24 cellular contexts compared by ENCODE assay signal in the genomic region with DNA sequence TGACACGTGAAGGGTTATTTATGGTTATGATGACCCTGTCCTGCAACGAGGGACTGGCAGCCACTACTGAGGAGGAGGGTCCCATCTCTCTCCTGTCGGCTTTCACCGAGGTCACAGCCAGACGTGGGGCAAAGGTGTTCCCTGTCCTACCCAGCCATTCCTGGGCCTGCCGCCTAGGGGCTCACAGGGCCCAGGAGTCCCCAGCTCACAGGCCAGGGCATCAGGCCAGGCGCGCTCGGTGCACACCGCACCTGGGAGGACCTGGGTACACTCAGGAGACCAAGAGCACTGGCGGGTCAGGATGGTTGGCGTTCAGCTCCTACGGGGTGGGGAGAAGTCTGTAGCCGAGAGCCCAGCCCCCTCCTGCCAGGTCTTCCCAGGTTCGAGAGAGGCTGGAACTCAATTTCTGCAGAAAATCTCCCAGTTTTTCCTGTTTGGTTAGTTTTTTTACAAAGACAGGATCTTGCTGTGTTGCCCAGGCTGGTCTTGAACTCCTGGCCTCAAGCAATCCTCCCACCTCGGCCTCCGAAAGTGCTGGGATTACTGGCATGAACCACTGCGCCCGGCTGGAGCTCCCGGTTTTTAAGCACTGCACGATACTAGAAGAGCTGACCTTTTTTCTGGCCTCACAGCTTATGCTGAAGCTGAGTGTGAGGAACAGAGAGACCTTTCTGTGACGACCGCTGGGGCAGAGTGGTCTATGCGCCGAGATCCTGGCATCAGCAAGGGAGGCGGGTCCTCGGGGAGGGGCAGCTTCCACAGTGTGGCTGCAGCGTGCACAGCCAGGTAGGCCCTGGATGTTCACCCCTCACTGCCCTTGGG. TPM values are rescaled to one million over a fixed set of nuclear protein-coding genes. Genes with fewer than 3 reads are reported as not detected.
DNase-seq lines count a peak whose midpoint lies in the region; ATAC-seq, FAIRE-seq and TF ChIP-seq lines count a peak whose summit lies in the region.
"Had no signal": no experiment of that assay in that cellular context is flagged by ENCODE, and none has a peak within 500 bp of the region (broad histone marks: within the 10 kb centered on the region; RNA-seq: fewer than 3 reads in every experiment).

No MANE protein-coding gene starts in this region.

- no peak overlapping the region for H3K4me3 Mint-ChIP-seq in stimulated activated naive CD8-positive, alpha-beta T cell treated with anti-CD3 and anti-CD28 coated beads, Interleukin-15, Interleukin-2, amounts not matched to agents 100 ng/mL and 50 ng/mL, for 24 hours
- H3K4me3 Mint-ChIP-seq in T-helper 17 cell (no peak overlapping the region), HFFc6 (no peak overlapping the region)
- H3K4me3 Mint-ChIP-seq: activated naive CD8-positive, alpha-beta T cell had no signal

- no peak for FAIRE-seq in endothelial cell of umbilical vein (lab: Jason Lieb, UNC)
- FAIRE-seq: colon had no signal

- no peak for DNase-seq in stimulated activated naive CD8-positive, alpha-beta T cell treated with anti-CD3 and anti-CD28 coated beads, Interleukin-15, Interleukin-2, amounts not matched to agents 100 U/mL and 50 U/mL, for 24 hours
- DNase-seq in T-helper 17 cell (no peak), endothelial cell of umbilical vein (ENCODE audit: low read depth, low spot score) (no peak), T-helper 2 cell (no peak), HFFc6 (no peak)
- DNase-seq: activated CD4-positive, alpha-beta T cell treated with anti-CD3 and anti-CD28 coated beads for 4 hours; GDM1; HCEC 1CT; KG1; kidney glomerular epithelial cell; NCI-H1694; NCI-H2171; NCI-H526 treated with DMSO at 0.1 percent for 48 hours; Right ventricle myocardium superior; stimulated activated CD4-positive, alpha-beta T cell treated with anti-CD3 and anti-CD28 coated beads, Interleukin-12 subunit alpha, Interleukin-12 subunit beta, amount 100 ng/mL, for 4 hours; stimulated activated CD4-positive, alpha-beta T cell treated with anti-CD3 and anti-CD28 coated beads, Interleukin-4, amount 100 ng/mL, for 4 hours; upper lobe of right lung had no signal

- H3K36me3 Mint-ChIP-seq in stimulated activated naive CD8-positive, alpha-beta T cell treated with anti-CD3 and anti-CD28 coated beads, Interleukin-15, Interleukin-2, amounts not matched to agents 100 ng/mL and 50 ng/mL, for 24 hours (ENCODE audit: low read depth): peaks cover 29% of the 10 kb centered on the region
- H3K36me3 Mint-ChIP-seq in T-helper 17 cell (ENCODE audit: low read depth) (no peaks in the 10 kb centered on the region), HFFc6 (ENCODE audit: low read depth) (no peaks in the 10 kb centered on the region; the same call in 1 of the 2 replicates)
- H3K36me3 Mint-ChIP-seq: activated naive CD8-positive, alpha-beta T cell had no signal

- peaks cover 0 to 13% of the 10 kb centered on the region in 2 experiments for H3K36me3 ChIP-seq in endothelial cell of umbilical vein (ENCODE audit: control insufficient read depth in 2 of 2, extremely low read depth in 1 of 2, insufficient read depth in 2 of 2, low read length in 2 of 2)

- no peaks in the 10 kb centered on the region for H3K79me2 ChIP-seq in endothelial cell of umbilical vein (ENCODE audit: control insufficient read depth, insufficient read depth, low read length)
- H3K79me2 ChIP-seq: parathyroid adenoma had no signal

- intact Hi-C loops in endothelial cell of umbilical vein (cut with micrococcal nuclease): no loop called here

- no peak overlapping the region for H2AFZ ChIP-seq in endothelial cell of umbilical vein (ENCODE audit: low read depth, low read length)

- peaks cover 22% of the 10 kb centered on the region for H3K4me1 Mint-ChIP-seq in stimulated activated naive CD8-positive, alpha-beta T cell treated with anti-CD3 and anti-CD28 coated beads, Interleukin-15, Interleukin-2, amounts not matched to agents 100 ng/mL and 50 ng/mL, for 24 hours (ENCODE audit: low read depth)
- H3K4me1 Mint-ChIP-seq in T-helper 17 cell: peaks cover 4% of the 10 kb centered on the region
- H3K4me1 Mint-ChIP-seq in HFFc6 (ENCODE audit: low read depth): no peaks in the 10 kb centered on the region

- no peak overlapping the region for H3K4me2 ChIP-seq in endothelial cell of umbilical vein (ENCODE audit: insufficient read depth, low read length)

- no peaks in the 10 kb centered on the region for H4K20me1 ChIP-seq in endothelial cell of umbilical vein (replicated peaks; ENCODE audit: control insufficient read depth, extremely low read depth, insufficient read depth, low read length)

- H3K27ac ChIP-seq in endothelial cell of umbilical vein (ENCODE audit: insufficient read depth, low read depth, low read length): no peak overlapping the region
- H3K27ac ChIP-seq: upper lobe of right lung had no signal

- H3K4me1 ChIP-seq in endothelial cell of umbilical vein (ENCODE audit: control insufficient read depth, extremely low read depth, insufficient read depth, low read length): no peaks in the 10 kb centered on the region

- CTCF ChIA-PET in endothelial cell of umbilical vein (lab: Charles Lee): no interaction called here

- ATAC-seq in stimulated activated naive CD8-positive, alpha-beta T cell treated with anti-CD3 and anti-CD28 coated beads, Interleukin-15, Interleukin-2, amounts not matched to agents 100 U/mL and 50 U/mL, for 24 hours: no peak
- no peak for ATAC-seq in T-helper 17 cell
- ATAC-seq in GM19452 (IDR thresholded peaks at IDR 0.05; ENCODE audit: unreplicated experiment): no peak
- no peak for ATAC-seq in GM18868 (IDR thresholded peaks at IDR 0.05; ENCODE audit: unreplicated experiment)
- ATAC-seq: right cardiac atrium, upper lobe of right lung had no signal

- TF ChIP-seq POLR2A in endothelial cell of umbilical vein (IDR thresholded peaks at IDR 0.05; ENCODE audit: low read depth, low read length): no peak

- peak overlapping the region; percentile 55 for H3K27ac Mint-ChIP-seq in stimulated activated naive CD8-positive, alpha-beta T cell treated with anti-CD3 and anti-CD28 coated beads, Interleukin-15, Interleukin-2, amounts not matched to agents 100 ng/mL and 50 ng/mL, for 24 hours
- H3K27ac Mint-ChIP-seq in T-helper 17 cell (peak overlapping the region; percentile 53), HFFc6 (no peak overlapping the region)
- H3K27ac Mint-ChIP-seq: activated naive CD8-positive, alpha-beta T cell had no signal

- no peaks in the 10 kb centered on the region for H3K9me3 Mint-ChIP-seq in stimulated activated naive CD8-positive, alpha-beta T cell treated with anti-CD3 and anti-CD28 coated beads, Interleukin-15, Interleukin-2, amounts not matched to agents 100 ng/mL and 50 ng/mL, for 24 hours
- H3K9me3 Mint-ChIP-seq in HFFc6: no peaks in the 10 kb centered on the region

- H3K9me3 ChIP-seq in T-helper 17 cell (ENCODE audit: control insufficient read depth, low read length, poor library complexity, severe bottlenecking) (no peaks in the 10 kb centered on the region), endothelial cell of umbilical vein (replicated peaks; ENCODE audit: control insufficient read depth, insufficient read depth, low read length) (no peaks in the 10 kb centered on the region)
- H3K9me3 ChIP-seq: upper lobe of right lung had no signal

- H3K9me1 ChIP-seq in endothelial cell of umbilical vein (replicated peaks; ENCODE audit: control insufficient read depth, extremely low read depth, insufficient read depth, low read length): no peaks in the 10 kb centered on the region

- H3K27me3 ChIP-seq in endothelial cell of umbilical vein (ENCODE audit: control insufficient read depth in 2 of 2, insufficient read depth in 2 of 2, low read length in 2 of 2): no peaks in the 10 kb centered on the region
- H3K27me3 ChIP-seq: upper lobe of right lung had no signal

- dilution Hi-C loops in endothelial cell of umbilical vein (cut with MboI; ENCODE audit: extremely low pct_ligation_motif_present, low sequenced_read_pairs): no loop called here

- no peaks in the 10 kb centered on the region for H3K27me3 Mint-ChIP-seq in stimulated activated naive CD8-positive, alpha-beta T cell treated with anti-CD3 and anti-CD28 coated beads, Interleukin-15, Interleukin-2, amounts not matched to agents 100 ng/mL and 50 ng/mL, for 24 hours
- no peaks in the 10 kb centered on the region for H3K27me3 Mint-ChIP-seq in T-helper 17 cell
- H3K27me3 Mint-ChIP-seq in HFFc6 (ENCODE audit: insufficient read depth): no peaks in the 10 kb centered on the region; the same call in 1 of the 2 replicates
- H3K27me3 Mint-ChIP-seq: activated naive CD8-positive, alpha-beta T cell had no signal

- no peak overlapping the region for H3K9ac ChIP-seq in endothelial cell of umbilical vein (replicated peaks; ENCODE audit: extremely low read depth, insufficient read depth, low read length)
- H3K9ac ChIP-seq: parathyroid adenoma had no signal

- TF ChIP-seq CTCF in endothelial cell of umbilical vein (IDR thresholded peaks at IDR 0.05; ENCODE audit: extremely low read depth in 1 of 2, insufficient read depth in 1 of 2, low read depth in 1 of 2, low read length in 2 of 2) (no peak), HFFc6 (IDR thresholded peaks at IDR 0.05) (no peak)

- H3K4me3 ChIP-seq in endothelial cell of umbilical vein (replicated peaks in 1 of 3; ENCODE audit: insufficient read depth in 1 of 3, low read depth in 1 of 3, low read length in 3 of 3): no peak overlapping the region
- H3K4me3 ChIP-seq: upper lobe of right lung had no signal

- BruUV-seq in endothelial cell of umbilical vein (replicated peaks; lab: Mats Ljungman, UMichigan): TSS peak; percentile 36

- POLR2A ChIA-PET in endothelial cell of umbilical vein (lab: Charles Lee): interaction anchor here (0.6 kb wide), 1 partner anchor 210 kb away, joined by 4 read pairs; no protein-coding TSS in a partner anchor

RNA-seq across cellular contexts. Expression of gene CYBC1, which starts 7.7 kb away (rescaled TPM):
- total RNA-seq in T-helper 17 cell (100 to 1,000 TPM; 110 to 121 TPM), endothelial cell of umbilical vein (60.6 and 71.8 TPM in 2 replicates)
- polyA plus RNA-seq in endothelial cell of umbilical vein: 81.5 and 99.2 TPM in 2 replicates
- 63.6 and 78.0 TPM in 2 replicates for polyA plus RNA-seq in endothelial cell of umbilical vein (2011; cell fraction: cytosol; rRNA removed)
- 113 and 141 TPM in 2 replicates for polyA plus RNA-seq in endothelial cell of umbilical vein (2011; cell fraction: nucleus; rRNA removed)
- 48.5 and 55.4 TPM in 2 replicates for polyA plus RNA-seq in endothelial cell of umbilical vein (2012)
- polyA minus RNA-seq in endothelial cell of umbilical vein: 67.0 and 67.8 TPM in 2 replicates
- polyA minus RNA-seq in endothelial cell of umbilical vein (2011; cell fraction: cytosol; rRNA and poly(A)+ RNA removed): 23.5 TPM
- polyA minus RNA-seq in endothelial cell of umbilical vein (2011; cell fraction: nucleus; rRNA and poly(A)+ RNA removed): 41.6 and 46.8 TPM in 2 replicates
- total RNA-seq in HFFc6 (2021; fragmentation: NEBNext Ultra II Directional; extraction: Animal tissue kit (Norgen Biotek cat#: 25700)): 10 to 100 TPM; 47.4 to 60.5 (median 48.7) TPM

RNA-seq across cellular contexts. Expression of gene NARF, which starts 15.7 kb away (rescaled TPM):
- 10 to 100 TPM; 86.2 to 94.4 TPM for total RNA-seq in T-helper 17 cell
- 83.4 and 85.6 TPM in 2 replicates for total RNA-seq in endothelial cell of umbilical vein
- polyA plus RNA-seq in endothelial cell of umbilical vein: 128 and 158 TPM in 2 replicates
- polyA plus RNA-seq in endothelial cell of umbilical vein (2011; cell fraction: cytosol; rRNA removed): 117 and 128 TPM in 2 replicates
- polyA plus RNA-seq in endothelial cell of umbilical vein (2011; cell fraction: nucleus; rRNA removed): 184 and 220 TPM in 2 replicates
- polyA plus RNA-seq in endothelial cell of umbilical vein (2012): 105 and 108 TPM in 2 replicates
- polyA minus RNA-seq in endothelial cell of umbilical vein: 76.0 and 98.9 TPM in 2 replicates
- polyA minus RNA-seq in endothelial cell of umbilical vein (2011; cell fraction: cytosol; rRNA and poly(A)+ RNA removed): 33.8 TPM
- polyA minus RNA-seq in endothelial cell of umbilical vein (2011; cell fraction: nucleus; rRNA and poly(A)+ RNA removed): 55.3 and 56.1 TPM in 2 replicates
- 10 to 100 TPM; 25.2 to 38.1 (median 28.8) TPM for total RNA-seq in HFFc6 (2021; fragmentation: NEBNext Ultra II Directional; extraction: Animal tissue kit (Norgen Biotek cat#: 25700))

RNA-seq across cellular contexts. Expression of gene OGFOD3, which starts 24.5 kb away (rescaled TPM):
- total RNA-seq in T-helper 17 cell (10 to 100 TPM; 15.8 to 16.5 TPM), endothelial cell of umbilical vein (34.8 and 37.1 TPM in 2 replicates)
- 31.7 and 34.7 TPM in 2 replicates for polyA plus RNA-seq in endothelial cell of umbilical vein
- polyA plus RNA-seq in endothelial cell of umbilical vein (2011; cell fraction: cytosol; rRNA removed): 26.4 and 30.1 TPM in 2 replicates
- polyA plus RNA-seq in endothelial cell of umbilical vein (2011; cell fraction: nucleus; rRNA removed): 22.4 and 24.2 TPM in 2 replicates
- 18.6 and 25.3 TPM in 2 replicates for polyA plus RNA-seq in endothelial cell of umbilical vein (2012)
- polyA minus RNA-seq in endothelial cell of umbilical vein: 20.1 and 24.3 TPM in 2 replicates
- 10.7 TPM for polyA minus RNA-seq in endothelial cell of umbilical vein (2011; cell fraction: cytosol; rRNA and poly(A)+ RNA removed)
- polyA minus RNA-seq in endothelial cell of umbilical vein (2011; cell fraction: nucleus; rRNA and poly(A)+ RNA removed): 7.6 and 9.7 TPM in 2 replicates
- total RNA-seq in HFFc6 (2021; fragmentation: NEBNext Ultra II Directional; extraction: Animal tissue kit (Norgen Biotek cat#: 25700)): 10 to 100 TPM; 26.5 to 31.2 (median 27.9) TPM

RNA-seq across cellular contexts. Expression of gene HEXD, which starts 24.7 kb away (rescaled TPM):
- total RNA-seq in T-helper 17 cell (10 to 100 TPM; 32.2 to 33.4 TPM), endothelial cell of umbilical vein (12.8 and 12.9 TPM in 2 replicates)
- polyA plus RNA-seq in endothelial cell of umbilical vein: 18.6 and 23.4 TPM in 2 replicates
- 5.6 and 11.7 TPM in 2 replicates for polyA plus RNA-seq in endothelial cell of umbilical vein (2011; cell fraction: cytosol; rRNA removed)
- polyA plus RNA-seq in endothelial cell of umbilical vein (2011; cell fraction: nucleus; rRNA removed): 125 and 135 TPM in 2 replicates
- polyA plus RNA-seq in endothelial cell of umbilical vein (2012): 7.7 and 14.8 TPM in 2 replicates
- polyA minus RNA-seq in endothelial cell of umbilical vein: 12.9 and 14.7 TPM in 2 replicates
- 11.4 TPM for polyA minus RNA-seq in endothelial cell of umbilical vein (2011; cell fraction: cytosol; rRNA and poly(A)+ RNA removed)
- 13.1 and 22.2 TPM in 2 replicates for polyA minus RNA-seq in endothelial cell of umbilical vein (2011; cell fraction: nucleus; rRNA and poly(A)+ RNA removed)
- total RNA-seq in HFFc6 (2021; fragmentation: NEBNext Ultra II Directional; extraction: Animal tissue kit (Norgen Biotek cat#: 25700)): 1 to 10 TPM; 4.3 to 6.8 (median 5.6) TPM
